ENCODE assay signal across 1 cellular context in genomic region chr1:154567386-154568164, GRCh38.
TF ChIP-seq lines count a peak whose summit lies in the region.

Gene CHRNB2, plus strand, starts transcription at chr1:154567778. Its CDS starts 267 bp downstream, at chr1:154568045.

TF ChIP-seq in HepG2, 621 proteins besides CTCF, POLR2A, EP300 and RAD21 (continued from another document and continues in another):
- TF ChIP-seq ZSCAN21 (CRISPR knock-in tag; IDR thresholded peaks at IDR 0.05; ENCODE audit: borderline replicate concordance) (peak; percentile 99), EHMT2 (IDR thresholded peaks at IDR 0.05; ENCODE audit: borderline replicate concordance, low read depth, low read length) (no peak; the same call in 1 of the 2 replicates), ZNF121 (CRISPR knock-in tag; IDR thresholded peaks at IDR 0.05) (no peak), ZFAT (CRISPR knock-in tag; conservative IDR thresholded peaks at IDR 0.05) (no peak), ZNF331 (CRISPR knock-in tag; IDR thresholded peaks at IDR 0.05) (peak; percentile 97), AFF4 (CRISPR knock-in tag; IDR thresholded peaks at IDR 0.05) (no peak), ZNF563 (CRISPR knock-in tag; IDR thresholded peaks at IDR 0.05) (peak; percentile 99), HMGA1 (CRISPR knock-in tag; conservative IDR thresholded peaks at IDR 0.05) (no peak), NCOR1 (IDR thresholded peaks at IDR 0.05; ENCODE audit: borderline replicate concordance, low read length) (no peak), MYPOP (CRISPR knock-in tag; IDR thresholded peaks at IDR 0.05) (peak; percentile 90), ZNF616 (CRISPR knock-in tag; IDR thresholded peaks at IDR 0.05; ENCODE audit: low read depth) (peak; percentile 92; the same call in 1 of the 2 replicates), MED13 (CRISPR knock-in tag; IDR thresholded peaks at IDR 0.05) (peak; percentile 49; the same call in 1 of the 2 replicates), SRSF9 (IDR thresholded peaks at IDR 0.05; ENCODE audit: borderline replicate concordance, insufficient read depth, low read depth, low read length, poor library complexity, severe bottlenecking) (no peak), SOX5 (CRISPR knock-in tag; IDR thresholded peaks at IDR 0.05; ENCODE audit: borderline replicate concordance) (peak; percentile 67; the same call in 1 of the 2 replicates), NFE2L1 (CRISPR knock-in tag; IDR thresholded peaks at IDR 0.05; ENCODE audit: borderline replicate concordance) (no peak), DNMT3B (CRISPR knock-in tag; conservative IDR thresholded peaks at IDR 0.05) (no peak; the same call in 1 of the 2 replicates), ZBTB8A (CRISPR knock-in tag; IDR thresholded peaks at IDR 0.05; ENCODE audit: borderline replicate concordance, low read depth) (no peak), ZNF383 (CRISPR knock-in tag; IDR thresholded peaks at IDR 0.05; ENCODE audit: borderline replicate concordance) (no peak), FOXC1 (CRISPR knock-in tag; IDR thresholded peaks at IDR 0.05; ENCODE audit: borderline replicate concordance) (peak; percentile 95), ZNF407 (CRISPR knock-in tag; IDR thresholded peaks at IDR 0.05; ENCODE audit: not compliant biosample characterization) (peak; percentile 84), ZNF20 (CRISPR knock-in tag; IDR thresholded peaks at IDR 0.05) (peak; percentile 31; the same call in 1 of the 2 replicates), ZNF235 (CRISPR knock-in tag; IDR thresholded peaks at IDR 0.05; ENCODE audit: borderline replicate concordance) (peak; percentile 96), ZNF703 (CRISPR knock-in tag; IDR thresholded peaks at IDR 0.05; ENCODE audit: borderline replicate concordance) (no peak), SRF (IDR thresholded peaks at IDR 0.05; ENCODE audit: low read depth, low read length) (no peak), YEATS2 (CRISPR knock-in tag; IDR thresholded peaks at IDR 0.05; ENCODE audit: borderline replicate concordance) (peak; percentile 16; the same call in 1 of the 2 replicates), PBX2 (CRISPR knock-in tag; IDR thresholded peaks at IDR 0.05) (no peak), ZNF777 (CRISPR knock-in tag; IDR thresholded peaks at IDR 0.05) (peak; percentile 71), RBFOX2 (IDR thresholded peaks at IDR 0.05; ENCODE audit: low read depth, low read length) (no peak), ZNF512 (CRISPR knock-in tag; IDR thresholded peaks at IDR 0.05) (no peak), KLF13 (CRISPR knock-in tag; IDR thresholded peaks at IDR 0.05) (no peak), SALL1 (CRISPR knock-in tag; IDR thresholded peaks at IDR 0.05) (peak; percentile 99), KDM3A (CRISPR knock-in tag; IDR thresholded peaks at IDR 0.05; ENCODE audit: low read depth) (peak; percentile 43; the same call in 1 of the 2 replicates), TBX3 (IDR thresholded peaks at IDR 0.05; ENCODE audit: borderline replicate concordance) (no peak), PHF20 (CRISPR knock-in tag; IDR thresholded peaks at IDR 0.05) (no peak)
- TF ChIP-seq, protein P1, sequence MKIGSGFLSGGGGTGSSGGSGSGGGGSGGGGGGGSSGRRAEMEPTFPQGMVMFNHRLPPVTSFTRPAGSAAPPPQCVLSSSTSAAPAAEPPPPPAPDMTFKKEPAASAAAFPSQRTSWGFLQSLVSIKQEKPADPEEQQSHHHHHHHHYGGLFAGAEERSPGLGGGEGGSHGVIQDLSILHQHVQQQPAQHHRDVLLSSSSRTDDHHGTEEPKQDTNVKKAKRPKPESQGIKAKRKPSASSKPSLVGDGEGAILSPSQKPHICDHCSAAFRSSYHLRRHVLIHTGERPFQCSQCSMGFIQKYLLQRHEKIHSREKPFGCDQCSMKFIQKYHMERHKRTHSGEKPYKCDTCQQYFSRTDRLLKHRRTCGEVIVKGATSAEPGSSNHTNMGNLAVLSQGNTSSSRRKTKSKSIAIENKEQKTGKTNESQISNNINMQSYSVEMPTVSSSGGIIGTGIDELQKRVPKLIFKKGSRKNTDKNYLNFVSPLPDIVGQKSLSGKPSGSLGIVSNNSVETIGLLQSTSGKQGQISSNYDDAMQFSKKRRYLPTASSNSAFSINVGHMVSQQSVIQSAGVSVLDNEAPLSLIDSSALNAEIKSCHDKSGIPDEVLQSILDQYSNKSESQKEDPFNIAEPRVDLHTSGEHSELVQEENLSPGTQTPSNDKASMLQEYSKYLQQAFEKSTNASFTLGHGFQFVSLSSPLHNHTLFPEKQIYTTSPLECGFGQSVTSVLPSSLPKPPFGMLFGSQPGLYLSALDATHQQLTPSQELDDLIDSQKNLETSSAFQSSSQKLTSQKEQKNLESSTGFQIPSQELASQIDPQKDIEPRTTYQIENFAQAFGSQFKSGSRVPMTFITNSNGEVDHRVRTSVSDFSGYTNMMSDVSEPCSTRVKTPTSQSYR (CRISPR knock-in tag; IDR thresholded peaks at IDR 0.05; ENCODE audit: borderline replicate concordance) = peak; percentile 83; the same call in 1 of the 2 replicates
- TF ChIP-seq, protein P2, sequence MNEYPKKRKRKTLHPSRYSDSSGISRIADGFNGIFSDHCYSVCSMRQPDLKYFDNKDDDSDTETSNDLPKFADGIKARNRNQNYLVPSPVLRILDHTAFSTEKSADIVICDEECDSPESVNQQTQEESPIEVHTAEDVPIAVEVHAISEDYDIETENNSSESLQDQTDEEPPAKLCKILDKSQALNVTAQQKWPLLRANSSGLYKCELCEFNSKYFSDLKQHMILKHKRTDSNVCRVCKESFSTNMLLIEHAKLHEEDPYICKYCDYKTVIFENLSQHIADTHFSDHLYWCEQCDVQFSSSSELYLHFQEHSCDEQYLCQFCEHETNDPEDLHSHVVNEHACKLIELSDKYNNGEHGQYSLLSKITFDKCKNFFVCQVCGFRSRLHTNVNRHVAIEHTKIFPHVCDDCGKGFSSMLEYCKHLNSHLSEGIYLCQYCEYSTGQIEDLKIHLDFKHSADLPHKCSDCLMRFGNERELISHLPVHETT (CRISPR knock-in tag; conservative IDR thresholded peaks at IDR 0.05) = peak; percentile 80; the same call in 1 of the 2 replicates
- TF ChIP-seq, protein P3, sequence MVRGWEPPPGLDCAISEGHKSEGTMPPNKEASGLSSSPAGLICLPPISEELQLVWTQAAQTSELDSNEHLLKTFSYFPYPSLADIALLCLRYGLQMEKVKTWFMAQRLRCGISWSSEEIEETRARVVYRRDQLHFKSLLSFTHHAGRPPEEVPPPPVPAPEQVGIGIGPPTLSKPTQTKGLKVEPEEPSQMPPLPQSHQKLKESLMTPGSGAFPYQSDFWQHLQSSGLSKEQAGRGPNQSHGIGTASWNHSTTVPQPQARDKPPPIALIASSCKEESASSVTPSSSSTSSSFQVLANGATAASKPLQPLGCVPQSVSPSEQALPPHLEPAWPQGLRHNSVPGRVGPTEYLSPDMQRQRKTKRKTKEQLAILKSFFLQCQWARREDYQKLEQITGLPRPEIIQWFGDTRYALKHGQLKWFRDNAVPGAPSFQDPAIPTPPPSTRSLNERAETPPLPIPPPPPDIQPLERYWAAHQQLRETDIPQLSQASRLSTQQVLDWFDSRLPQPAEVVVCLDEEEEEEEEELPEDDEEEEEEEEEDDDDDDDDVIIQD (CRISPR knock-in tag; IDR thresholded peaks at IDR 0.05; ENCODE audit: low read depth) = peak; percentile 63; the same call in 1 of the 2 replicates
